Comparison of ENCODE assay signal across 18 cellular contexts in genomic region chr9:3825724-3826123, GRCh38.
"Had no signal": no experiment of that assay in that cellular context is flagged by ENCODE, and none has a peak within 500 bp of the region (broad histone marks: within the 10 kb centered on the region; RNA-seq: fewer than 3 reads in every experiment).

No MANE protein-coding gene starts in this region.

- DNase-seq: activated CD4-positive, alpha-beta memory T cell treated with anti-CD3 and anti-CD28 coated beads, Interleukin-2, amount 10 ng/mL, durations not matched to agents 7 days and 5 days; activated CD4-positive, alpha-beta T cell treated with anti-CD3 and anti-CD28 coated beads for 48 hours; activated CD4-positive, CD25-positive, alpha-beta regulatory T cell; activated CD8-positive, alpha-beta memory T cell treated with anti-CD3 and anti-CD28 coated beads, Interleukin-2, amount 10 ng/mL, durations not matched to agents 7 days and 5 days; activated naive CD4-positive, alpha-beta T cell treated with anti-CD3 and anti-CD28 coated beads for 36 hours; body of pancreas; caudate nucleus; effector memory CD8-positive, alpha-beta T cell; foreskin fibroblast; left lung; stimulated activated CD4-positive, alpha-beta T cell treated with anti-CD3 and anti-CD28 coated beads, Interleukin-12 subunit alpha, Interleukin-12 subunit beta, amount 100 ng/mL, for 4 hours; stimulated activated CD4-positive, alpha-beta T cell treated with anti-CD3 and anti-CD28 coated beads, Interleukin-2, amount 100 ng/mL, for 24 hours; T-helper 9 cell; transverse colon had no signal

- H3K27me3 Mint-ChIP-seq: progenitor cell of endocrine pancreas; stimulated activated naive CD8-positive, alpha-beta T cell treated with anti-CD3 and anti-CD28 coated beads, Interleukin-15, Interleukin-2, amounts not matched to agents 100 ng/mL and 50 ng/mL, for 24 hours had no signal

- H3K36me3 ChIP-seq: left lung, transverse colon, vagina had no signal

- H3K27me3 ChIP-seq: body of pancreas, left lung, transverse colon, vagina had no signal

- H3K27ac ChIP-seq: body of pancreas, left lung, transverse colon, vagina had no signal

- H3K9me3 Mint-ChIP-seq: activated CD4-positive, alpha-beta memory T cell treated with anti-CD3 and anti-CD28 coated beads, Interleukin-2, amount 10 ng/mL, durations not matched to agents 7 days and 5 days; activated naive CD4-positive, alpha-beta T cell treated with anti-CD3 and anti-CD28 coated beads for 36 hours; activated T-helper 2 cell treated with anti-CD3 and anti-CD28 coated beads, Interferon-gamma antibody, Interleukin-2, Interleukin-4, amounts not matched to agents 10 μg/mL and 5 μg/mL and 100 μg/mL, durations not matched to agents 14 hours and 24 hours and 36 hours; effector memory CD8-positive, alpha-beta T cell; stimulated activated naive CD8-positive, alpha-beta T cell treated with anti-CD3 and anti-CD28 coated beads, Interleukin-15, Interleukin-2, amounts not matched to agents 100 ng/mL and 50 ng/mL, for 24 hours had no signal

- H3K4me3 ChIP-seq: body of pancreas, left lung, transverse colon, vagina had no signal

- H3K9me3 ChIP-seq: body of pancreas, left lung, transverse colon, vagina had no signal

- H3K36me3 Mint-ChIP-seq: activated CD8-positive, alpha-beta memory T cell treated with anti-CD3 and anti-CD28 coated beads, Interleukin-2, amount 10 ng/mL, durations not matched to agents 7 days and 5 days had no signal

- H3K4me1 ChIP-seq: left lung had no signal

- H3K4me1 Mint-ChIP-seq: activated CD8-positive, alpha-beta memory T cell treated with anti-CD3 and anti-CD28 coated beads, Interleukin-2, amount 10 ng/mL, durations not matched to agents 7 days and 5 days had no signal

- H3K27ac Mint-ChIP-seq: activated CD4-positive, alpha-beta memory T cell treated with anti-CD3 and anti-CD28 coated beads, Interleukin-2, amount 10 ng/mL, durations not matched to agents 7 days and 5 days; activated CD8-positive, alpha-beta memory T cell treated with anti-CD3 and anti-CD28 coated beads, Interleukin-2, amount 10 ng/mL, durations not matched to agents 7 days and 5 days; activated naive CD4-positive, alpha-beta T cell treated with anti-CD3 and anti-CD28 coated beads for 36 hours; activated T-helper 2 cell treated with anti-CD3 and anti-CD28 coated beads, Interferon-gamma antibody, Interleukin-2, Interleukin-4, amounts not matched to agents 10 μg/mL and 5 μg/mL and 100 μg/mL, durations not matched to agents 14 hours and 24 hours and 36 hours; effector memory CD8-positive, alpha-beta T cell; progenitor cell of endocrine pancreas; stimulated activated naive CD8-positive, alpha-beta T cell treated with anti-CD3 and anti-CD28 coated beads, Interleukin-15, Interleukin-2, amounts not matched to agents 100 ng/mL and 50 ng/mL, for 24 hours had no signal

- ATAC-seq: activated CD8-positive, alpha-beta memory T cell treated with anti-CD3 and anti-CD28 coated beads, Interleukin-2, amount 10 ng/mL, durations not matched to agents 7 days and 5 days; body of pancreas; effector memory CD8-positive, alpha-beta T cell; left lung had no signal

- H3K4me3 Mint-ChIP-seq: activated CD4-positive, alpha-beta memory T cell treated with anti-CD3 and anti-CD28 coated beads, Interleukin-2, amount 10 ng/mL, durations not matched to agents 7 days and 5 days; activated CD8-positive, alpha-beta memory T cell treated with anti-CD3 and anti-CD28 coated beads, Interleukin-2, amount 10 ng/mL, durations not matched to agents 7 days and 5 days; activated naive CD4-positive, alpha-beta T cell treated with anti-CD3 and anti-CD28 coated beads for 36 hours; effector memory CD8-positive, alpha-beta T cell; stimulated activated naive CD8-positive, alpha-beta T cell treated with anti-CD3 and anti-CD28 coated beads, Interleukin-15, Interleukin-2, amounts not matched to agents 100 ng/mL and 50 ng/mL, for 24 hours had no signal
